ENCODE assay signal across 19 cellular contexts in genomic region chr12:67431436-67432049, GRCh38.
A peak's percentile ranks its signal among the peaks of the same experiment; 100 is the strongest.
DNase-seq lines count a peak whose midpoint lies in the region; ATAC-seq and TF ChIP-seq lines count a peak whose summit lies in the region.
"Had no signal": no experiment of that assay in that cellular context is flagged by ENCODE, and none has a peak within 500 bp of the region (broad histone marks: within the 10 kb centered on the region; RNA-seq: fewer than 3 reads in every experiment).

No MANE protein-coding gene starts in this region.

- H2AK5ac ChIP-seq in IMR-90 (ENCODE audit: low read depth, low read length), result no peak overlapping the region; the same call in 1 of the 2 replicates

- TF ChIP-seq POLR2A in IMR-90 (IDR thresholded peaks at IDR 0.05; ENCODE audit: low read depth, low read length), result no peak

- no peak overlapping the region for H4K91ac ChIP-seq in IMR-90 (ENCODE audit: insufficient read depth, low read depth, low read length)

- no peak overlapping the region for H2AK9ac ChIP-seq in IMR-90 (replicated peaks; ENCODE audit: low read depth, low read length, poor library complexity)

- intact Hi-C loops in IMR-90 (cut with micrococcal nuclease), result no loop called here

- no peaks in the 10 kb centered on the region for H3K27me3 Mint-ChIP-seq in mesothelial cell of epicardium (ENCODE audit: low read depth)
- H3K27me3 Mint-ChIP-seq: activated CD8-positive, alpha-beta memory T cell treated with anti-CD3 and anti-CD28 coated beads, Interleukin-2, amount 10 ng/mL, durations not matched to agents 7 days and 5 days had no signal

- H3K4me3 ChIP-seq in IMR-90 (ENCODE audit: insufficient read depth, low read depth, low read length) (no peak overlapping the region), epithelial cell of esophagus (ENCODE audit: low read length) (no peak overlapping the region), thoracic aorta (no peak overlapping the region)
- H3K4me3 ChIP-seq: BLaER1, K562, SJCRH30 had no signal

- H3K27ac Mint-ChIP-seq in mesothelial cell of epicardium, result peak overlapping the region; percentile 85
- H3K27ac Mint-ChIP-seq: activated CD8-positive, alpha-beta memory T cell treated with anti-CD3 and anti-CD28 coated beads, Interleukin-2, amount 10 ng/mL, durations not matched to agents 7 days and 5 days had no signal

- no peak overlapping the region for H2BK5ac ChIP-seq in IMR-90 (ENCODE audit: low read depth, low read length, poor library complexity, severe bottlenecking)

- H4K20me1 ChIP-seq in IMR-90 (ENCODE audit: insufficient read depth, low read length), result no peaks in the 10 kb centered on the region
- H4K20me1 ChIP-seq: BLaER1 had no signal

- H3K9me3 ChIP-seq in IMR-90 (ENCODE audit: control insufficient read depth, insufficient read depth, low read length) (no peaks in the 10 kb centered on the region), thoracic aorta (no peaks in the 10 kb centered on the region)
- H3K9me3 ChIP-seq: BLaER1, SJCRH30 had no signal

- no peak for TF ChIP-seq RAD21 in IMR-90 (IDR thresholded peaks at IDR 0.05; ENCODE audit: low read length)

- no CpG with 5 or more reads among the region's 5 CpGs for WGBS in IMR-90 (ENCODE audit: extremely low coverage in 2 of 2, insufficient read length in 1 of 2), 2 experiments

- POLR2A ChIA-PET in IMR-90 (lab: Charles Lee; ENCODE audit: unreplicated experiment), result interaction anchor here (0.7 kb wide), 1 partner anchor 95 kb away, joined by 3 read pairs; no protein-coding TSS in a partner anchor

- no peak overlapping the region for H2BK15ac ChIP-seq in IMR-90 (ENCODE audit: low read depth, low read length)

- no peak overlapping the region for H2BK120ac ChIP-seq in IMR-90 (ENCODE audit: low read depth, low read length)

- no TSS peak for BruUV-seq in IMR-90 (replicated peaks; lab: Mats Ljungman, UMichigan)

- H3K18ac ChIP-seq in IMR-90 (ENCODE audit: low read depth, low read length), result peak overlapping the region; percentile 34; the same call in 1 of the 2 replicates

- no peak overlapping the region for H3K4me2 ChIP-seq in IMR-90 (ENCODE audit: low read depth, low read length)
- H3K4me2 ChIP-seq: BLaER1 had no signal

- DNase-seq in IMR-90 (peak; percentile 32), epithelial cell of esophagus (ENCODE audit: low read depth) (peak; percentile 74), mesothelial cell of epicardium (ENCODE audit: low spot score in 2 of 2, unreplicated experiment in 2 of 2) (no peak), thoracic aorta (ENCODE audit: low spot score) (no peak), DMS153 treated with DMSO at 0.1 percent for 48 hours (lab: John Stamatoyannopoulos, UW; ENCODE audit: unreplicated experiment) (no peak), inferior parietal cortex (ENCODE audit: extremely low spot score) (no peak)
- no peak for DNase-seq in activated effector memory CD4-positive, alpha-beta T cell treated with Interleukin-2 at 50 U/mL for 16 hours
- no peak for DNase-seq in activated CD8-positive, alpha-beta memory T cell treated with anti-CD3 and anti-CD28 coated beads, Interleukin-2, amount 50 U/mL, for 48 hours
- DNase-seq: activated CD4-positive, CD25-positive, alpha-beta regulatory T cell treated with anti-CD3 and anti-CD28 coated beads, Interleukin-2, amount 50 U/mL, for 72 hours; activated CD8-positive, alpha-beta memory T cell treated with anti-CD3 and anti-CD28 coated beads, Interleukin-2, amount 10 ng/mL, durations not matched to agents 7 days and 5 days; activated gamma-delta T cell; erythroblast; NCI-H2107; NCI-H524 treated with DMSO at 0.1 percent for 48 hours; occipital lobe; SJCRH30; stimulated activated CD4-positive, alpha-beta T cell treated with anti-CD3 and anti-CD28 coated beads, Interleukin-4, amount 100 ng/mL, for 1 hour had no signal

- H3K27ac ChIP-seq in IMR-90 (ENCODE audit: insufficient read depth, low read length), result no peak overlapping the region
- H3K27ac ChIP-seq in thoracic aorta, result peak overlapping the region; percentile 43 to 72
- H3K27ac ChIP-seq: BLaER1, SJCRH30 had no signal

- H3K9me1 ChIP-seq in IMR-90 (ENCODE audit: insufficient read depth, low read length), result peaks cover 8% of the 10 kb centered on the region

- ATAC-seq in IMR-90 (ENCODE audit: low read depth), result no peak
- no peak for ATAC-seq in thoracic aorta (ENCODE audit: insufficient number of reproducible peaks, low FRiP score, low read depth)
- ATAC-seq: activated CD8-positive, alpha-beta memory T cell treated with anti-CD3 and anti-CD28 coated beads, Interleukin-2, amount 10 ng/mL, durations not matched to agents 7 days and 5 days; K562 had no signal

- no peaks in the 10 kb centered on the region for H3K27me3 ChIP-seq in IMR-90 (ENCODE audit: control insufficient read depth, insufficient read depth, low read length)
- no peaks in the 10 kb centered on the region for H3K27me3 ChIP-seq in thoracic aorta (replicated peaks; ENCODE audit: insufficient read depth)
- H3K27me3 ChIP-seq: BLaER1, SJCRH30 had no signal

- TF ChIP-seq CTCF in IMR-90 (conservative IDR thresholded peaks at IDR 0.05; ENCODE audit: low read depth, low read length), result no peak
- TF ChIP-seq CTCF in epithelial cell of esophagus (IDR thresholded peaks at IDR 0.05; ENCODE audit: insufficient read depth, low read depth, low read length, missing control alignments), result no peak
- TF ChIP-seq CTCF in mesothelial cell of epicardium (IDR thresholded peaks at IDR 0.05; ENCODE audit: unreplicated experiment), result no peak
- no peak for TF ChIP-seq CTCF in thoracic aorta (IDR thresholded peaks at IDR 0.05)

- H3K4ac ChIP-seq in IMR-90 (ENCODE audit: low read depth, low read length), result 0 out of 2 replicates have a peak overlapping the region, but pooled peaks have one; percentile 20

- no peak overlapping the region for H4K8ac ChIP-seq in IMR-90 (ENCODE audit: low read depth in 2 of 2, low read length in 2 of 2)

- dilution Hi-C loops in IMR-90 (cut with HindIII; ENCODE audit: low sequenced_read_pairs, unreplicated experiment), result no loop called here

- H3K36me3 ChIP-seq in IMR-90 (ENCODE audit: control insufficient read depth, insufficient read depth, low read length), result no peaks in the 10 kb centered on the region
- H3K36me3 ChIP-seq in thoracic aorta, result no peaks in the 10 kb centered on the region
- H3K36me3 ChIP-seq: BLaER1, SJCRH30 had no signal

- in situ Hi-C loops in IMR-90 (cut with MboI; ENCODE audit: low sequenced_read_pairs), result loop anchor here (10.0 kb wide), 1 partner anchor 223 kb away; no protein-coding TSS in a partner anchor

- H2AFZ ChIP-seq in IMR-90 (replicated peaks; ENCODE audit: low read length, poor library complexity), result no peak overlapping the region

- H3K4me1 ChIP-seq in IMR-90 (ENCODE audit: control insufficient read depth, insufficient read depth, low read length), result peaks cover 15% of the 10 kb centered on the region
- H3K4me1 ChIP-seq in thoracic aorta (ENCODE audit: control insufficient read depth in 1 of 2, low read depth in 2 of 2), result peaks cover 27 to 54% of the 10 kb centered on the region in 2 donors

- H3K36me3 Mint-ChIP-seq in mesothelial cell of epicardium, result no peaks in the 10 kb centered on the region
- H3K36me3 Mint-ChIP-seq: activated CD8-positive, alpha-beta memory T cell treated with anti-CD3 and anti-CD28 coated beads, Interleukin-2, amount 10 ng/mL, durations not matched to agents 7 days and 5 days had no signal

- CTCF ChIA-PET in IMR-90 (lab: Yijun Ruan, JAX), result interaction anchor here (1.0 kb wide), 1 partner anchor 76 kb away, joined by 3 read pairs; no protein-coding TSS in a partner anchor

- H3K23ac ChIP-seq in IMR-90 (ENCODE audit: low read depth, low read length), result no peak overlapping the region

- no peak overlapping the region for H3K56ac ChIP-seq in IMR-90 (ENCODE audit: extremely low read depth, insufficient read depth, low read length)

- H3K14ac ChIP-seq in IMR-90 (replicated peaks; ENCODE audit: low read depth, low read length), result 0 out of 2 replicates have a peak overlapping the region, but pooled peaks have one; percentile 16

- no peak overlapping the region for H3K9ac ChIP-seq in IMR-90 (ENCODE audit: low read depth, low read length)
- H3K9ac ChIP-seq: BLaER1 had no signal

- H3K9me3 Mint-ChIP-seq in mesothelial cell of epicardium, result no peaks in the 10 kb centered on the region

- H3K4me1 Mint-ChIP-seq in mesothelial cell of epicardium, result peaks cover 55% of the 10 kb centered on the region
- H3K4me1 Mint-ChIP-seq: activated CD8-positive, alpha-beta memory T cell treated with anti-CD3 and anti-CD28 coated beads, Interleukin-2, amount 10 ng/mL, durations not matched to agents 7 days and 5 days had no signal

- no peak overlapping the region for H3K4me3 Mint-ChIP-seq in mesothelial cell of epicardium
- H3K4me3 Mint-ChIP-seq: activated CD8-positive, alpha-beta memory T cell treated with anti-CD3 and anti-CD28 coated beads, Interleukin-2, amount 10 ng/mL, durations not matched to agents 7 days and 5 days had no signal

- H3K79me1 ChIP-seq in IMR-90 (ENCODE audit: low read depth in 1 of 2, low read length in 2 of 2), result no peaks in the 10 kb centered on the region

- H4K5ac ChIP-seq in IMR-90 (ENCODE audit: low read depth, low read length), result no peak overlapping the region

- no peak overlapping the region for H2BK20ac ChIP-seq in IMR-90 (ENCODE audit: low read depth, low read length)

TF ChIP-seq in IMR-90, 13 proteins besides CTCF, POLR2A, EP300 and RAD21 (continues in another document):
- TF ChIP-seq NFE2L2 (IDR thresholded peaks at IDR 0.05; ENCODE audit: low read depth, low read length) (no peak), RCOR1 (IDR thresholded peaks at IDR 0.05; ENCODE audit: insufficient replicate concordance, low read length) (no peak), BHLHE40 (IDR thresholded peaks at IDR 0.05; ENCODE audit: low read depth, low read length) (no peak), RFX5 (IDR thresholded peaks at IDR 0.05; ENCODE audit: low read depth, low read length) (no peak), SMC3 (IDR thresholded peaks at IDR 0.05; ENCODE audit: low read depth, low read length) (no peak), FOS (IDR thresholded peaks at IDR 0.05; ENCODE audit: low read depth, low read length) (no peak), USF2 (IDR thresholded peaks at IDR 0.05; ENCODE audit: low read depth, low read length) (no peak), MAFK (IDR thresholded peaks at IDR 0.05; ENCODE audit: low read depth, low read length) (no peak), CEBPB (IDR thresholded peaks at IDR 0.05; ENCODE audit: low read depth, low read length) (no peak)

Comparison
In these comparisons a context has a peak if more than half of its experiments do, and no peak if none do; other contexts are left out.
1. DNase-seq: peak in IMR-90 (single experiment) and epithelial cell of esophagus (single experiment); none in mesothelial cell of epicardium (0 of 2), thoracic aorta (single experiment), DMS153 treated with DMSO at 0.1 percent for 48 hours (single experiment), activated effector memory CD4-positive, alpha-beta T cell treated with Interleukin-2 at 50 U/mL for 16 hours (single experiment), activated CD8-positive, alpha-beta memory T cell treated with anti-CD3 and anti-CD28 coated beads, Interleukin-2, amount 50 U/mL, for 48 hours (single experiment) and inferior parietal cortex (single experiment).